In the genomic region with DNA sequence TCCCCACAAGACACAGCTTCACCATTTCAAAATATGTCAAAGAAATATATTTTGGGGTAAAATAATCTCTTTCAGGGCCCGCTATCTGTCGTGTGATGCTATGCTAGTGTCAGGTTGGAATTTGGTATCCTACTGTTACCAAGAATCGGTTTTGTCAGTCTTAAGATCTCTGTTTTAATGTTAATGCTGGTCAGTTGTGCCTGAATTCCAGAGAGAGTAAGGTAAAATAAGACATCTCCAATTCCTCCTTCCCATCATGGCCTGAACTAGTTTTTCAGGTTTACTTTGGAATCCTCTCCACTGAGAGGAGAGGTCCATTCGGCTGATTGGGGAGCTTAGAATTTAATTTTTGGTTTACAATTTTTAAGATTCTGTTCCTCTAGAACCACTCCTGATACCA, we compare ENCODE assay signal across 1 cellular context.
TF ChIP-seq lines count a peak whose summit lies in the region.

No MANE protein-coding gene starts in this region.

TF ChIP-seq in GM23338, 12 proteins besides CTCF, POLR2A, EP300 and RAD21 (continued from another document):
- TF ChIP-seq, protein P1, sequence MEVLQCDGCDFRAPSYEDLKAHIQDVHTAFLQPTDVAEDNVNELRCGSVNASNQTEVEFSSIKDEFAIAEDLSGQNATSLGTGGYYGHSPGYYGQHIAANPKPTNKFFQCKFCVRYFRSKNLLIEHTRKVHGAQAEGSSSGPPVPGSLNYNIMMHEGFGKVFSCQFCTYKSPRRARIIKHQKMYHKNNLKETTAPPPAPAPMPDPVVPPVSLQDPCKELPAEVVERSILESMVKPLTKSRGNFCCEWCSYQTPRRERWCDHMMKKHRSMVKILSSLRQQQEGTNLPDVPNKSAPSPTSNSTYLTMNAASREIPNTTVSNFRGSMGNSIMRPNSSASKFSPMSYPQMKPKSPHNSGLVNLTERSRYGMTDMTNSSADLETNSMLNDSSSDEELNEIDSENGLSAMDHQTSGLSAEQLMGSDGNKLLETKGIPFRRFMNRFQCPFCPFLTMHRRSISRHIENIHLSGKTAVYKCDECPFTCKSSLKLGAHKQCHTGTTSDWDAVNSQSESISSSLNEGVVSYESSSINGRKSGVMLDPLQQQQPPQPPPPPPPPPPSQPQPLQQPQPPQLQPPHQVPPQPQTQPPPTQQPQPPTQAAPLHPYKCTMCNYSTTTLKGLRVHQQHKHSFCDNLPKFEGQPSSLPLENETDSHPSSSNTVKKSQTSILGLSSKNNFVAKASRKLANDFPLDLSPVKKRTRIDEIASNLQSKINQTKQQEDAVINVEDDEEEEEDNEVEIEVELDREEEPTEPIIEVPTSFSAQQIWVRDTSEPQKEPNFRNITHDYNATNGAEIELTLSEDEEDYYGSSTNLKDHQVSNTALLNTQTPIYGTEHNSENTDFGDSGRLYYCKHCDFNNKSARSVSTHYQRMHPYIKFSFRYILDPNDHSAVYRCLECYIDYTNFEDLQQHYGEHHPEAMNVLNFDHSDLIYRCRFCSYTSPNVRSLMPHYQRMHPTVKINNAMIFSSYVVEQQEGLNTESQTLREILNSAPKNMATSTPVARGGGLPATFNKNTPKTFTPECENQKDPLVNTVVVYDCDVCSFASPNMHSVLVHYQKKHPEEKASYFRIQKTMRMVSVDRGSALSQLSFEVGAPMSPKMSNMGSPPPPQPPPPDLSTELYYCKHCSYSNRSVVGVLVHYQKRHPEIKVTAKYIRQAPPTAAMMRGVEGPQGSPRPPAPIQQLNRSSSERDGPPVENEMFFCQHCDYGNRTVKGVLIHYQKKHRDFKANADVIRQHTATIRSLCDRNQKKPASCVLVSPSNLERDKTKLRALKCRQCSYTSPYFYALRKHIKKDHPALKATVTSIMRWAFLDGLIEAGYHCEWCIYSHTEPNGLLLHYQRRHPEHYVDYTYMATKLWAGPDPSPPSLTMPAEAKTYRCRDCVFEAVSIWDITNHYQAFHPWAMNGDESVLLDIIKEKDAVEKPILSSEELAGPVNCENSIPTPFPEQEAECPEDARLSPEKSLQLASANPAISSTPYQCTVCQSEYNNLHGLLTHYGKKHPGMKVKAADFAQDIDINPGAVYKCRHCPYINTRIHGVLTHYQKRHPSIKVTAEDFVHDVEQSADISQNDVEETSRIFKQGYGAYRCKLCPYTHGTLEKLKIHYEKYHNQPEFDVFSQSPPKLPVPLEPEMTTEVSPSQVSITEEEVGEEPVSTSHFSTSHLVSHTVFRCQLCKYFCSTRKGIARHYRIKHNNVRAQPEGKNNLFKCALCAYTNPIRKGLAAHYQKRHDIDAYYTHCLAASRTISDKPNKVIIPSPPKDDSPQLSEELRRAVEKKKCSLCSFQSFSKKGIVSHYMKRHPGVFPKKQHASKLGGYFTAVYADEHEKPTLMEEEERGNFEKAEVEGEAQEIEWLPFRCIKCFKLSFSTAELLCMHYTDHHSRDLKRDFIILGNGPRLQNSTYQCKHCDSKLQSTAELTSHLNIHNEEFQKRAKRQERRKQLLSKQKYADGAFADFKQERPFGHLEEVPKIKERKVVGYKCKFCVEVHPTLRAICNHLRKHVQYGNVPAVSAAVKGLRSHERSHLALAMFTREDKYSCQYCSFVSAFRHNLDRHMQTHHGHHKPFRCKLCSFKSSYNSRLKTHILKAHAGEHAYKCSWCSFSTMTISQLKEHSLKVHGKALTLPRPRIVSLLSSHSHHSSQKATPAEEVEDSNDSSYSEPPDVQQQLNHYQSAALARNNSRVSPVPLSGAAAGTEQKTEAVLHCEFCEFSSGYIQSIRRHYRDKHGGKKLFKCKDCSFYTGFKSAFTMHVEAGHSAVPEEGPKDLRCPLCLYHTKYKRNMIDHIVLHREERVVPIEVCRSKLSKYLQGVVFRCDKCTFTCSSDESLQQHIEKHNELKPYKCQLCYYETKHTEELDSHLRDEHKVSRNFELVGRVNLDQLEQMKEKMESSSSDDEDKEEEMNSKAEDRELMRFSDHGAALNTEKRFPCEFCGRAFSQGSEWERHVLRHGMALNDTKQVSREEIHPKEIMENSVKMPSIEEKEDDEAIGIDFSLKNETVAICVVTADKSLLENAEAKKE (CRISPR knock-in tag; IDR thresholded peaks at IDR 0.05) = peak; percentile 58
